ENCODE assay signal across 1 cellular context in genomic region chr15:75178938-75179772, GRCh38.
TF ChIP-seq lines count a peak whose summit lies in the region.

No MANE protein-coding gene starts in this region.

TF ChIP-seq in HepG2, 621 proteins besides CTCF, POLR2A, EP300 and RAD21 (continues in another document):
- TF ChIP-seq ZNF660 (CRISPR knock-in tag; IDR thresholded peaks at IDR 0.05; ENCODE audit: borderline replicate concordance, low read depth) (no peak), TOE1 (CRISPR knock-in tag; IDR thresholded peaks at IDR 0.05) (no peak), AFF4 (CRISPR knock-in tag; IDR thresholded peaks at IDR 0.05) (no peak), POLR2G (IDR thresholded peaks at IDR 0.05; ENCODE audit: low read depth, low read length) (0 out of 2 replicates have a peak, but pooled peaks have one; percentile 11), ZNF546 (CRISPR knock-in tag; conservative IDR thresholded peaks at IDR 0.05) (no peak), SALL1 (CRISPR knock-in tag; IDR thresholded peaks at IDR 0.05) (peak; percentile 2; the same call in 1 of the 2 replicates), MATR3 (CRISPR knock-in tag; IDR thresholded peaks at IDR 0.05) (no peak), SP5 (CRISPR knock-in tag; IDR thresholded peaks at IDR 0.05; ENCODE audit: borderline replicate concordance, low read depth) (no peak), MXD1 (CRISPR knock-in tag; IDR thresholded peaks at IDR 0.05) (0 out of 2 replicates have a peak, but pooled peaks have one; percentile 15), ZNF615 (CRISPR knock-in tag; IDR thresholded peaks at IDR 0.05; ENCODE audit: borderline replicate concordance) (no peak), ZZZ3 (CRISPR knock-in tag; IDR thresholded peaks at IDR 0.05; ENCODE audit: borderline replicate concordance) (no peak), ZNF34 (CRISPR knock-in tag; IDR thresholded peaks at IDR 0.05; ENCODE audit: borderline replicate concordance) (no peak), CAMTA2 (CRISPR knock-in tag; IDR thresholded peaks at IDR 0.05; ENCODE audit: borderline replicate concordance) (0 out of 2 replicates have a peak, but pooled peaks have one; percentile 30), ZSCAN25 (CRISPR knock-in tag; IDR thresholded peaks at IDR 0.05) (no peak), ZBTB38 (CRISPR knock-in tag; IDR thresholded peaks at IDR 0.05) (peak; percentile 44; the same call in 1 of the 2 replicates), HMG20A (CRISPR knock-in tag; IDR thresholded peaks at IDR 0.05; ENCODE audit: borderline replicate concordance) (no peak), XRCC5 (optimal IDR thresholded peaks at IDR 0.05; ENCODE audit: low read length) (peak; percentile 19), ZNF710 (CRISPR knock-in tag; IDR thresholded peaks at IDR 0.05; ENCODE audit: borderline replicate concordance) (0 out of 2 replicates have a peak, but pooled peaks have one; percentile 23), CHD4 (IDR thresholded peaks at IDR 0.05; ENCODE audit: borderline replicate concordance, low read length) (no peak), HCFC1 (IDR thresholded peaks at IDR 0.05; ENCODE audit: low read depth, low read length) (no peak), GTF3A (CRISPR knock-in tag; conservative IDR thresholded peaks at IDR 0.05) (0 out of 2 replicates have a peak, but pooled peaks have one; percentile 9), RBFOX2 (IDR thresholded peaks at IDR 0.05; ENCODE audit: low read depth, low read length) (peak; percentile 23; the same call in 1 of the 2 replicates), LCORL (IDR thresholded peaks at IDR 0.05) (no peak), LCORL (CRISPR knock-in tag; IDR thresholded peaks at IDR 0.05) (0 out of 2 replicates have a peak, but pooled peaks have one; percentile 24), MTA1 (CRISPR knock-in tag; IDR thresholded peaks at IDR 0.05; ENCODE audit: borderline replicate concordance) (0 out of 2 replicates have a peak, but pooled peaks have one; percentile 42)
- TF ChIP-seq, protein P1, sequence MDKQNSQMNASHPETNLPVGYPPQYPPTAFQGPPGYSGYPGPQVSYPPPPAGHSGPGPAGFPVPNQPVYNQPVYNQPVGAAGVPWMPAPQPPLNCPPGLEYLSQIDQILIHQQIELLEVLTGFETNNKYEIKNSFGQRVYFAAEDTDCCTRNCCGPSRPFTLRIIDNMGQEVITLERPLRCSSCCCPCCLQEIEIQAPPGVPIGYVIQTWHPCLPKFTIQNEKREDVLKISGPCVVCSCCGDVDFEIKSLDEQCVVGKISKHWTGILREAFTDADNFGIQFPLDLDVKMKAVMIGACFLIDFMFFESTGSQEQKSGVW (CRISPR knock-in tag; IDR thresholded peaks at IDR 0.05; ENCODE audit: borderline replicate concordance) = no peak
- TF ChIP-seq, protein P2, sequence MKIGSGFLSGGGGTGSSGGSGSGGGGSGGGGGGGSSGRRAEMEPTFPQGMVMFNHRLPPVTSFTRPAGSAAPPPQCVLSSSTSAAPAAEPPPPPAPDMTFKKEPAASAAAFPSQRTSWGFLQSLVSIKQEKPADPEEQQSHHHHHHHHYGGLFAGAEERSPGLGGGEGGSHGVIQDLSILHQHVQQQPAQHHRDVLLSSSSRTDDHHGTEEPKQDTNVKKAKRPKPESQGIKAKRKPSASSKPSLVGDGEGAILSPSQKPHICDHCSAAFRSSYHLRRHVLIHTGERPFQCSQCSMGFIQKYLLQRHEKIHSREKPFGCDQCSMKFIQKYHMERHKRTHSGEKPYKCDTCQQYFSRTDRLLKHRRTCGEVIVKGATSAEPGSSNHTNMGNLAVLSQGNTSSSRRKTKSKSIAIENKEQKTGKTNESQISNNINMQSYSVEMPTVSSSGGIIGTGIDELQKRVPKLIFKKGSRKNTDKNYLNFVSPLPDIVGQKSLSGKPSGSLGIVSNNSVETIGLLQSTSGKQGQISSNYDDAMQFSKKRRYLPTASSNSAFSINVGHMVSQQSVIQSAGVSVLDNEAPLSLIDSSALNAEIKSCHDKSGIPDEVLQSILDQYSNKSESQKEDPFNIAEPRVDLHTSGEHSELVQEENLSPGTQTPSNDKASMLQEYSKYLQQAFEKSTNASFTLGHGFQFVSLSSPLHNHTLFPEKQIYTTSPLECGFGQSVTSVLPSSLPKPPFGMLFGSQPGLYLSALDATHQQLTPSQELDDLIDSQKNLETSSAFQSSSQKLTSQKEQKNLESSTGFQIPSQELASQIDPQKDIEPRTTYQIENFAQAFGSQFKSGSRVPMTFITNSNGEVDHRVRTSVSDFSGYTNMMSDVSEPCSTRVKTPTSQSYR (CRISPR knock-in tag; IDR thresholded peaks at IDR 0.05; ENCODE audit: borderline replicate concordance) = no peak
- TF ChIP-seq, protein P3, sequence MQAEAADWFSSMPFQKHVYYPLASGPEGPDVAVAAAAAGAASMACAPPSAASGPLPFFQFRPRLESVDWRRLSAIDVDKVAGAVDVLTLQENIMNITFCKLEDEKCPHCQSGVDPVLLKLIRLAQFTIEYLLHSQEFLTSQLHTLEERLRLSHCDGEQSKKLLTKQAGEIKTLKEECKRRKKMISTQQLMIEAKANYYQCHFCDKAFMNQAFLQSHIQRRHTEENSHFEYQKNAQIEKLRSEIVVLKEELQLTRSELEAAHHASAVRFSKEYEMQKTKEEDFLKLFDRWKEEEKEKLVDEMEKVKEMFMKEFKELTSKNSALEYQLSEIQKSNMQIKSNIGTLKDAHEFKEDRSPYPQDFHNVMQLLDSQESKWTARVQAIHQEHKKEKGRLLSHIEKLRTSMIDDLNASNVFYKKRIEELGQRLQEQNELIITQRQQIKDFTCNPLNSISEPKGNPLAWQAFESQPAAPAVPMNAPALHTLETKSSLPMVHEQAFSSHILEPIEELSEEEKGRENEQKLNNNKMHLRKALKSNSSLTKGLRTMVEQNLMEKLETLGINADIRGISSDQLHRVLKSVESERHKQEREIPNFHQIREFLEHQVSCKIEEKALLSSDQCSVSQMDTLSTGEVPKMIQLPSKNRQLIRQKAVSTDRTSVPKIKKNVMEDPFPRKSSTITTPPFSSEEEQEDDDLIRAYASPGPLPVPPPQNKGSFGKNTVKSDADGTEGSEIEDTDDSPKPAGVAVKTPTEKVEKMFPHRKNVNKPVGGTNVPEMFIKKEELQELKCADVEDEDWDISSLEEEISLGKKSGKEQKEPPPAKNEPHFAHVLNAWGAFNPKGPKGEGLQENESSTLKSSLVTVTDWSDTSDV (CRISPR knock-in tag; IDR thresholded peaks at IDR 0.05) = 0 out of 2 replicates have a peak, but pooled peaks have one; percentile 0
- TF ChIP-seq, protein P4, sequence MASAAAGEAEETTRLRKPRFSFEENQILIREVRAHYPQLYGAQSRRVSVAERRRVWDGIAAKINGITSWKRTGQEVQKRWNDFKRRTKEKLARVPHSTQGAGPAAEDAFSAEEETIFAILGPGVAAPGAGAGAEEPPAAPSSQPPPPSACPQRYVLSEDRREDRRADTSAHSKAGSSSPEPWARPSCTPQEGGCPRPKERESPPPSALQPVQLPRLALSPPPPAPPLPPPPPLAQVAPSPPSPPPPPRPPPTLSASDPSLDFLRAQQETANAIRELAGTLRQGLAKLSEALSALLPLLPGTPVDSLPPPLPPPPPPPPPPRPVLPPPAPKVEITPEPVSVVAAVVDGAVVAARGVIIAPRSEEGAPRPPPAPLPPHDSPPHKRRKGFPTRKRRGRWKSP (CRISPR knock-in tag; IDR thresholded peaks at IDR 0.05) = peak; percentile 1; the same call in 1 of the 2 replicates
- TF ChIP-seq, protein P5, sequence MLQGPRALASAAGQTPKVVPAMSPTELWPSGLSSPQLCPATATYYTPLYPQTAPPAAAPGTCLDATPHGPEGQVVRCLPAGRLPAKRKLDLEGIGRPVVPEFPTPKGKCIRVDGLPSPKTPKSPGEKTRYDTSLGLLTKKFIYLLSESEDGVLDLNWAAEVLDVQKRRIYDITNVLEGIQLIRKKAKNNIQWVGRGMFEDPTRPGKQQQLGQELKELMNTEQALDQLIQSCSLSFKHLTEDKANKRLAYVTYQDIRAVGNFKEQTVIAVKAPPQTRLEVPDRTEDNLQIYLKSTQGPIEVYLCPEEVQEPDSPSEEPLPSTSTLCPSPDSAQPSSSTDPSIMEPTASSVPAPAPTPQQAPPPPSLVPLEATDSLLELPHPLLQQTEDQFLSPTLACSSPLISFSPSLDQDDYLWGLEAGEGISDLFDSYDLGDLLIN (CRISPR knock-in tag; IDR thresholded peaks at IDR 0.05; ENCODE audit: borderline replicate concordance) = no peak
- TF ChIP-seq, protein P6, sequence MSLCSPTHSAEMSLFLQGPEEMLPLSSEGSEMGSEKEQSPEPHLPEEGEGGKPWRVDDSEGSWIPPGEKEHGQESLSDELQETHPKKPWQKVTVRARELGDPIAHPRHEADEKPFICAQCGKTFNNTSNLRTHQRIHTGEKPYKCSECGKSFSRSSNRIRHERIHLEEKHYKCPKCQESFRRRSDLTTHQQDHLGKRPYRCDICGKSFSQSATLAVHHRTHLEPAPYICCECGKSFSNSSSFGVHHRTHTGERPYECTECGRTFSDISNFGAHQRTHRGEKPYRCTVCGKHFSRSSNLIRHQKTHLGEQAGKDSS (CRISPR knock-in tag; IDR thresholded peaks at IDR 0.05; ENCODE audit: borderline replicate concordance, low read depth) = 0 out of 2 replicates have a peak, but pooled peaks have one; percentile 11
- TF ChIP-seq, protein P7, sequence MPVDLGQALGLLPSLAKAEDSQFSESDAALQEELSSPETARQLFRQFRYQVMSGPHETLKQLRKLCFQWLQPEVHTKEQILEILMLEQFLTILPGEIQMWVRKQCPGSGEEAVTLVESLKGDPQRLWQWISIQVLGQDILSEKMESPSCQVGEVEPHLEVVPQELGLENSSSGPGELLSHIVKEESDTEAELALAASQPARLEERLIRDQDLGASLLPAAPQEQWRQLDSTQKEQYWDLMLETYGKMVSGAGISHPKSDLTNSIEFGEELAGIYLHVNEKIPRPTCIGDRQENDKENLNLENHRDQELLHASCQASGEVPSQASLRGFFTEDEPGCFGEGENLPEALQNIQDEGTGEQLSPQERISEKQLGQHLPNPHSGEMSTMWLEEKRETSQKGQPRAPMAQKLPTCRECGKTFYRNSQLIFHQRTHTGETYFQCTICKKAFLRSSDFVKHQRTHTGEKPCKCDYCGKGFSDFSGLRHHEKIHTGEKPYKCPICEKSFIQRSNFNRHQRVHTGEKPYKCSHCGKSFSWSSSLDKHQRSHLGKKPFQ (CRISPR knock-in tag; IDR thresholded peaks at IDR 0.05; ENCODE audit: insufficient replicate concordance) = no peak
- TF ChIP-seq, protein P8, sequence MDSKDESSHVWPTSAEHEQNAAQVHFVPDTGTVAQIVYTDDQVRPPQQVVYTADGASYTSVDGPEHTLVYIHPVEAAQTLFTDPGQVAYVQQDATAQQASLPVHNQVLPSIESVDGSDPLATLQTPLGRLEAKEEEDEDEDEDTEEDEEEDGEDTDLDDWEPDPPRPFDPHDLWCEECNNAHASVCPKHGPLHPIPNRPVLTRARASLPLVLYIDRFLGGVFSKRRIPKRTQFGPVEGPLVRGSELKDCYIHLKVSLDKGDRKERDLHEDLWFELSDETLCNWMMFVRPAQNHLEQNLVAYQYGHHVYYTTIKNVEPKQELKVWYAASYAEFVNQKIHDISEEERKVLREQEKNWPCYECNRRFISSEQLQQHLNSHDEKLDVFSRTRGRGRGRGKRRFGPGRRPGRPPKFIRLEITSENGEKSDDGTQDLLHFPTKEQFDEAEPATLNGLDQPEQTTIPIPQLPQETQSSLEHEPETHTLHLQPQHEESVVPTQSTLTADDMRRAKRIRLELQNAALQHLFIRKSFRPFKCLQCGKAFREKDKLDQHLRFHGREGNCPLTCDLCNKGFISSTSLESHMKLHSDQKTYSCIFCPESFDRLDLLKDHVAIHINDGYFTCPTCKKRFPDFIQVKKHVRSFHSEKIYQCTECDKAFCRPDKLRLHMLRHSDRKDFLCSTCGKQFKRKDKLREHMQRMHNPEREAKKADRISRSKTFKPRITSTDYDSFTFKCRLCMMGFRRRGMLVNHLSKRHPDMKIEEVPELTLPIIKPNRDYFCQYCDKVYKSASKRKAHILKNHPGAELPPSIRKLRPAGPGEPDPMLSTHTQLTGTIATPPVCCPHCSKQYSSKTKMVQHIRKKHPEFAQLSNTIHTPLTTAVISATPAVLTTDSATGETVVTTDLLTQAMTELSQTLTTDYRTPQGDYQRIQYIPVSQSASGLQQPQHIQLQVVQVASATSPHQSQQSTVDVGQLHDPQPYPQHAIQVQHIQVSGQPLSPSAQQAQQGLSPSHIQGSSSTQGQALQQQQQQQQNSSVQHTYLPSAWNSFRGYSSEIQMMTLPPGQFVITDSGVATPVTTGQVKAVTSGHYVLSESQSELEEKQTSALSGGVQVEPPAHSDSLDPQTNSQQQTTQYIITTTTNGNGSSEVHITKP (CRISPR knock-in tag; IDR thresholded peaks at IDR 0.05; ENCODE audit: low read depth) = no peak
